8 cellular contexts compared by ENCODE assay signal in the genomic region with DNA sequence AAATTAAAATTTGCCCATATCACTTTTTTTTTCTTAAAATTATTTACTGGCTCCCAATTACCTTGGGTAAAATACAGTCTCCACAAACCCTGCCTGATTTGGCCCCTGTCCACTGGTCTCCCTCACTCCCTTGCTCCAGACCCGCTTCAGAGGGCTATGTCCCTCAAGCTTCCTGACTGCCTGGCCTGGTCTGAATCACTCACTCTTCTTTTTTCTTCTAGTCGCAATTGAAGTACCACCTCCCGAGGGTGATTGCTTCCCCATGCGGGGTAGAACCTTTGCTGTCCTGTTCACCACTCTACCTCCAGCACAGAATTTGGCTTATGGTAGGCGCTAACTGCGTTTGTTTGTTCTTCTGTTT. TPM values are rescaled to one million over a fixed set of nuclear protein-coding genes. Genes with fewer than 3 reads are reported as not detected.
A peak's percentile ranks its signal among the peaks of the same experiment; 100 is the strongest.
DNase-seq lines count a peak whose midpoint lies in the region; ATAC-seq and TF ChIP-seq lines count a peak whose summit lies in the region.

No MANE protein-coding gene starts in this region.

- peak overlapping the region; percentile 95 to 99 (median 97) for H3K27ac Mint-ChIP-seq in nephron

- no peaks in the 10 kb centered on the region for H3K79me2 ChIP-seq in Karpas-422 (ENCODE audit: low read length)

- no peaks in the 10 kb centered on the region for H4K20me1 ChIP-seq in BLaER1 treated with 17β-estradiol and CSF1 and Interleukin-3, amounts not matched to agents 10 nM and 100 nM
- no peaks in the 10 kb centered on the region for H4K20me1 ChIP-seq in Karpas-422 (ENCODE audit: insufficient read depth, low read depth, low read length)

- peak overlapping the region; percentile 57 to 78 (median 66) for H3K4me3 ChIP-seq in BLaER1 treated with 17β-estradiol and CSF1 and Interleukin-3, amounts not matched to agents 10 nM and 100 nM
- H3K4me3 ChIP-seq in Karpas-422 (ENCODE audit: low read length) (peak overlapping the region; percentile 84), duodenal mucosa (ENCODE audit: low read depth in 1 of 2, low read length in 2 of 2) (peak overlapping the region; percentile 85 to 88)

- peak overlapping the region; percentile 63 to 87 (median 79) for H3K27ac ChIP-seq in BLaER1 treated with 17β-estradiol and CSF1 and Interleukin-3, amounts not matched to agents 10 nM and 100 nM
- H3K27ac ChIP-seq in Karpas-422 (ENCODE audit: low read length) (peak overlapping the region; percentile 81), duodenal mucosa (ENCODE audit: low read depth, low read length) (peak overlapping the region; percentile 95)

- no peaks in the 10 kb centered on the region for H3K9me2 ChIP-seq in Karpas-422 (replicated peaks; ENCODE audit: insufficient read depth, low read length)

- peaks cover 3% of the 10 kb centered on the region for H3K27me3 Mint-ChIP-seq in nephron (ENCODE audit: low read depth)

- H3K36me3 Mint-ChIP-seq in nephron (ENCODE audit: low read depth) = peaks cover 19% of the 10 kb centered on the region

- peaks cover 10 to 16% (median 14%) of the 10 kb centered on the region in 10 experiments for H3K4me1 ChIP-seq in BLaER1 treated with 17β-estradiol and CSF1 and Interleukin-3, amounts not matched to agents 10 nM and 100 nM
- peaks cover 20% of the 10 kb centered on the region for H3K4me1 ChIP-seq in Karpas-422 (ENCODE audit: low read length)
- H3K4me1 ChIP-seq in duodenal mucosa (ENCODE audit: control insufficient read depth in 1 of 2, insufficient read depth in 2 of 2, low read length in 2 of 2) = peaks cover 16 to 27% of the 10 kb centered on the region in 2 donors

- H2AFZ ChIP-seq in Karpas-422 (ENCODE audit: low read length) = peak overlapping the region; percentile 23; the same call in 1 of the 2 replicates

- no peak for TF ChIP-seq CTCF in nephron (IDR thresholded peaks at IDR 0.05; ENCODE audit: unreplicated experiment in 3 of 3)

- H3K9me3 ChIP-seq in BLaER1 treated with 17β-estradiol and CSF1 and Interleukin-3, amounts not matched to agents 10 nM and 100 nM (replicated peaks in 1 of 11) = peaks cover 0 to 12% (median 0%) of the 10 kb centered on the region in 11 experiments; a peak in 7 of 22 replicates
- H3K9me3 ChIP-seq in Karpas-422 (ENCODE audit: low read length) (no peaks in the 10 kb centered on the region), duodenal mucosa (ENCODE audit: control insufficient read depth in 1 of 2, low read length in 2 of 2) (no peaks in the 10 kb centered on the region)

- no peaks in the 10 kb centered on the region for H3K9me3 Mint-ChIP-seq in nephron

- peaks cover 22% of the 10 kb centered on the region for H3K4me1 Mint-ChIP-seq in nephron

- H3K4me2 ChIP-seq in BLaER1 treated with 17β-estradiol and CSF1 and Interleukin-3, amounts not matched to agents 10 nM and 100 nM = peak overlapping the region; percentile 80 to 96 (median 88)
- peak overlapping the region; percentile 96 for H3K4me2 ChIP-seq in Karpas-422 (ENCODE audit: low read depth, low read length, poor library complexity, severe bottlenecking)

- peaks cover 0 to 21% (median 4%) of the 10 kb centered on the region in 11 experiments; a peak in 10 of 22 replicates for H3K36me3 ChIP-seq in BLaER1 treated with 17β-estradiol and CSF1 and Interleukin-3, amounts not matched to agents 10 nM and 100 nM
- H3K36me3 ChIP-seq in Karpas-422 (ENCODE audit: insufficient read depth, low read length) = no peaks in the 10 kb centered on the region
- peaks cover 0 to 15% of the 10 kb centered on the region in 2 donors for H3K36me3 ChIP-seq in duodenal mucosa (ENCODE audit: control insufficient read depth in 1 of 2, insufficient read depth in 2 of 2, low read length in 2 of 2)

- peak overlapping the region; percentile 89 to 97 (median 97) for H3K4me3 Mint-ChIP-seq in nephron

- peak overlapping the region; percentile 35 to 80 (median 75); a peak in 21 of 22 replicates for H3K9ac ChIP-seq in BLaER1 treated with 17β-estradiol and CSF1 and Interleukin-3, amounts not matched to agents 10 nM and 100 nM
- H3K9ac ChIP-seq in Karpas-422 (ENCODE audit: low read length) (peak overlapping the region; percentile 79), duodenal mucosa (ENCODE audit: low read depth in 1 of 2, low read length in 2 of 2) (peak overlapping the region; percentile 71 to 72)

- no peak for ATAC-seq in GM18517 (IDR thresholded peaks at IDR 0.05; ENCODE audit: unreplicated experiment)

- no peaks in the 10 kb centered on the region for H3K27me3 ChIP-seq in BLaER1 treated with 17β-estradiol and CSF1 and Interleukin-3, amounts not matched to agents 10 nM and 100 nM
- H3K27me3 ChIP-seq in Karpas-422 (ENCODE audit: low read length) = no peaks in the 10 kb centered on the region
- no peaks in the 10 kb centered on the region for H3K27me3 ChIP-seq in duodenal mucosa (ENCODE audit: control insufficient read depth in 1 of 2, insufficient read depth in 2 of 2, low read length in 2 of 2)

- DNase-seq in Karpas-422 (no peak), GF-D8 (lab: John Stamatoyannopoulos, UW) (no peak), ecto neural progenitor cell (ENCODE audit: low spot score) (no peak)
- no peak for DNase-seq in stimulated activated CD4-positive, alpha-beta T cell treated with anti-CD3 and anti-CD28 coated beads, Interleukin-4, amount 100 ng/mL, for 1 hour

RNA-seq across cellular contexts. Expression of a gene that starts 0.6 kb away (rescaled TPM):
- 10.6 and 20.2 TPM in 2 replicates for total RNA-seq in Karpas-422 (2014; rRNA removed; shearing (Covaris generic); ENCODE audit: low replicate concordance)

RNA-seq across cellular contexts. Expression of a gene that starts 11.4 kb away (rescaled TPM):
- total RNA-seq in Karpas-422 (2014; rRNA removed; shearing (Covaris generic); ENCODE audit: low replicate concordance) = 7.3 and 10.9 TPM in 2 replicates

RNA-seq across cellular contexts. Expression of a gene that starts 20.2 kb away (rescaled TPM):
- 6.8 TPM in 1 of 2 replicates, not detected in the other for total RNA-seq in Karpas-422 (2014; rRNA removed; shearing (Covaris generic); ENCODE audit: low replicate concordance)

RNA-seq across cellular contexts. Expression of a gene that starts 23.3 kb away (rescaled TPM):
- 1.5 and 1.9 TPM in 2 replicates for total RNA-seq in Karpas-422 (2014; rRNA removed; shearing (Covaris generic); ENCODE audit: low replicate concordance)

RNA-seq across cellular contexts. Expression of a gene that starts 41.9 kb away (rescaled TPM):
- total RNA-seq in Karpas-422 (2014; rRNA removed; shearing (Covaris generic); ENCODE audit: low replicate concordance) = 77.8 and 78.6 TPM in 2 replicates
